17 cellular contexts compared by ENCODE assay signal in genomic region chr17:17345686-17346427, GRCh38. TPM values are rescaled to one million over a fixed set of nuclear protein-coding genes. Genes with fewer than 3 reads are reported as not detected.
DNase-seq lines count a peak whose midpoint lies in the region; ATAC-seq and TF ChIP-seq lines count a peak whose summit lies in the region.
"Had no signal": no experiment of that assay in that cellular context is flagged by ENCODE, and none has a peak within 500 bp of the region (broad histone marks: within the 10 kb centered on the region; RNA-seq: fewer than 3 reads in every experiment).

No MANE protein-coding gene starts in this region.

- no peaks in the 10 kb centered on the region for H3K9me3 ChIP-seq in osteoblast (ENCODE audit: low read depth, low read length)

- H3K4me1 ChIP-seq in osteoblast (ENCODE audit: insufficient read depth, low read length): peaks cover 4% of the 10 kb centered on the region

- no peak overlapping the region for H3K4me3 ChIP-seq in osteoblast (ENCODE audit: insufficient read depth, low read length)

- no peaks in the 10 kb centered on the region for H4K20me1 ChIP-seq in osteoblast (ENCODE audit: insufficient read depth, low read length)

- H3K36me3 ChIP-seq in osteoblast (ENCODE audit: insufficient read depth, low read length): no peaks in the 10 kb centered on the region

- no peaks in the 10 kb centered on the region for H3K79me2 ChIP-seq in osteoblast (ENCODE audit: insufficient read depth, low read length)

- no peak overlapping the region for H3K4me2 ChIP-seq in osteoblast (ENCODE audit: insufficient read depth, low read length)
- H3K4me2 ChIP-seq: KMS-11 had no signal

- TF ChIP-seq CTCF in osteoblast (IDR thresholded peaks at IDR 0.05; ENCODE audit: extremely low read depth, low read depth, low read length): no peak

- intact Hi-C loops in left ventricle myocardium superior (cut with micrococcal nuclease): no loop called here
- intact Hi-C loops in left cardiac atrium (cut with DNase I): loop anchor here in 1 of 2 donors (10.0 kb wide), 1 partner anchor 59 kb away; no protein-coding TSS in a partner anchor

- H3K27me3 ChIP-seq in osteoblast (ENCODE audit: insufficient read depth, low read length): no peaks in the 10 kb centered on the region

- no peak overlapping the region for H3K27ac ChIP-seq in osteoblast (ENCODE audit: low read depth, low read length)
- H3K27ac ChIP-seq: KMS-11 had no signal

- H2AFZ ChIP-seq in osteoblast (ENCODE audit: low read length): no peak overlapping the region

- DNase-seq in left ventricle myocardium superior (peak; percentile 7), left cardiac atrium (no peak), islet precursor cell (peak; percentile 57), osteoblast (ENCODE audit: insufficient read length, low spot score, missing footprints) (peak; percentile 62), foreskin melanocyte (no peak)
- no peak for DNase-seq in stimulated activated CD4-positive, alpha-beta T cell treated with anti-CD3 and anti-CD28 coated beads, Interleukin-2, amount 100 ng/mL, for 48 hours
- DNase-seq: ACHN, AML-193, COR-L47, DMS153, HFFc6, NCI-H1048, NCI-H2081 treated with DMSO at 0.1 percent for 48 hours, NCI-H510A treated with DMSO at 0.1 percent for 48 hours, NCI-H82 had no signal

- ATAC-seq in left ventricle myocardium superior (no peak), left cardiac atrium (no peak), GM18867 (IDR thresholded peaks at IDR 0.05; ENCODE audit: unreplicated experiment) (no peak)

RNA-seq across cellular contexts. Expression of gene NT5M, which starts 42.7 kb away (rescaled TPM):
- total RNA-seq in left ventricle myocardium superior: 8.6 TPM
- total RNA-seq in left cardiac atrium: 1 to 10 TPM; 5.4 to 8.2 TPM
- 0.36 and 1.2 TPM in 2 replicates for total RNA-seq in osteoblast

Comparison
In these comparisons a context has a peak if more than half of its experiments do, and no peak if none do; other contexts are left out.
1. DNase-seq: peak in left ventricle myocardium superior (single experiment), islet precursor cell (single experiment) and osteoblast (single experiment); none in left cardiac atrium (single experiment), stimulated activated CD4-positive, alpha-beta T cell treated with anti-CD3 and anti-CD28 coated beads, Interleukin-2, amount 100 ng/mL, for 48 hours (0 of 2) and foreskin melanocyte (single experiment).